Comparison of ENCODE assay signal across 9 cellular contexts in the genomic region with DNA sequence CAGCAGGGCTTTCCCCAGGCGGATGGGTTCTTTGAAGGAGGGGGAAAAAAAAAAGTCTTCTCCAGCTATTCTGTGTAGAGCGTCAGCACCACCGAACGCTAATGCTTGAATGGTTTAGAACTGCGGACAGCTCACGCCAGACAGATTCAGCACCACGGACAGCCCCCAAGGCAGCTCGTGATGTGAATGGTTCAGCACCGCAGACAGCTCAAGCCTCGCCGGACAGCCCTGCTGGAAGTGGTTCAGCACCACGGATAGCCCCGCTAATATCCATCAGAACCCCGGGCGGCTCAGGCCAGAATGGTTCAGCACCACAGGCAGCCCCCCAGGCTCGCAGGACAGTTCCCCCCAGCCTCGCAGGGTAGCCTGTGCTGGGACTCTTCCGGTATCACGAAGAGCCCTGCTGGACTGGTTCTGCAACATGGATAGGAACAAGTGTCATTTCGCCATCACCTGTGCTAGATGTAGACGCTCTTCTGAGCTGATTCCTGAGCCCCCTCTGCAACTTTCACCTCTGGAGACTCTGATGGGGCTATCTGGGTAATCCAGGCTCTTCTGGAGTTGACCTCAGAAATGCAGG. TPM values are rescaled to one million over a fixed set of nuclear protein-coding genes. Genes with fewer than 3 reads are reported as not detected.
DNase-seq lines count a peak whose midpoint lies in the region; ATAC-seq and TF ChIP-seq lines count a peak whose summit lies in the region.
"Had no signal": no experiment of that assay in that cellular context is flagged by ENCODE, and none has a peak within 500 bp of the region (broad histone marks: within the 10 kb centered on the region; RNA-seq: fewer than 3 reads in every experiment).

No MANE protein-coding gene starts in this region.

- H3K36me3 Mint-ChIP-seq in CD8-positive, alpha-beta T cell = peaks cover 12% of the 10 kb centered on the region
- H3K36me3 Mint-ChIP-seq in activated T-cell treated with anti-CD3 and anti-CD28 coated beads, Interleukin-2, amount 50 U/mL, for 72 hours (ENCODE audit: insufficient read depth in 2 of 2) = peaks cover 23 to 30% of the 10 kb centered on the region in 2 donors

- POLR2A ChIA-PET in CD8-positive, alpha-beta T cell (lab: Charles Lee) = no interaction called here

- H3K4me3 ChIP-seq in CD8-positive, alpha-beta T cell (ENCODE audit: low read depth, low read length) = no peak overlapping the region
- no peak overlapping the region for H3K4me3 ChIP-seq in Karpas-422 (ENCODE audit: low read length)
- no peak overlapping the region for H3K4me3 ChIP-seq in heart left ventricle

- H3K27ac ChIP-seq in CD8-positive, alpha-beta T cell (ENCODE audit: low read depth, low read length) = no peak overlapping the region
- H3K27ac ChIP-seq in Karpas-422 (ENCODE audit: low read length) = no peak overlapping the region
- no peak overlapping the region for H3K27ac ChIP-seq in heart left ventricle

- no peak for TF ChIP-seq CTCF in CD8-positive, alpha-beta T cell (IDR thresholded peaks at IDR 0.05)
- TF ChIP-seq CTCF in heart left ventricle (IDR thresholded peaks at IDR 0.05) = no peak

- no peak overlapping the region for H3K27ac Mint-ChIP-seq in CD8-positive, alpha-beta T cell
- H3K27ac Mint-ChIP-seq in activated T-cell treated with anti-CD3 and anti-CD28 coated beads, Interleukin-2, amount 50 U/mL, for 72 hours = no peak overlapping the region
- H3K27ac Mint-ChIP-seq: activated naive CD4-positive, alpha-beta T cell treated with anti-CD3 and anti-CD28 coated beads, Interleukin-2, amount 50 U/mL, for 24 hours had no signal

- H3K9ac ChIP-seq in Karpas-422 (ENCODE audit: low read length) = no peak overlapping the region

- intact Hi-C loops in CD8-positive, alpha-beta T cell (cut with DNase I, micrococcal nuclease) = no loop called here
- intact Hi-C loops in heart left ventricle (cut with DNase I) = no loop called here
- intact Hi-C loops in posterior vena cava (cut with DNase I) = no loop called here

- DNase-seq in CD8-positive, alpha-beta T cell = peak in 4 of 7 experiments; percentile 1 to 25 (median 10)
- DNase-seq in Karpas-422 (peak; percentile 93), heart left ventricle (peak; percentile 85 to 91 (median 87)), posterior vena cava (ENCODE audit: low spot score) (peak; percentile 91), NCI-H2171 treated with DMSO at 0.1 percent for 48 hours (lab: John Stamatoyannopoulos, UW) (no peak)
- DNase-seq in activated T-cell treated with anti-CD3 and anti-CD28 coated beads, Interleukin-2, amount 50 U/mL, for 72 hours = peak; percentile 41 to 59

- H3K9me2 ChIP-seq in Karpas-422 (replicated peaks; ENCODE audit: insufficient read depth, low read length) = no peaks in the 10 kb centered on the region

- no peak for TF ChIP-seq POLR2A in heart left ventricle (IDR thresholded peaks at IDR 0.05)

- peaks cover 14% of the 10 kb centered on the region for H3K9me3 ChIP-seq in CD8-positive, alpha-beta T cell (ENCODE audit: low read length)
- H3K9me3 ChIP-seq in Karpas-422 (ENCODE audit: low read length) = peaks cover 59% of the 10 kb centered on the region
- H3K9me3 ChIP-seq in heart left ventricle = peaks cover 0 to 80% (median 3%) of the 10 kb centered on the region in 12 donors

- no peaks in the 10 kb centered on the region for H3K79me2 ChIP-seq in Karpas-422 (ENCODE audit: low read length)

- H3K27me3 Mint-ChIP-seq in CD8-positive, alpha-beta T cell (ENCODE audit: low read depth) = peaks cover 11% of the 10 kb centered on the region
- H3K27me3 Mint-ChIP-seq in activated T-cell treated with anti-CD3 and anti-CD28 coated beads, Interleukin-2, amount 50 U/mL, for 72 hours (ENCODE audit: low read depth) = no peaks in the 10 kb centered on the region

- 9 to 15% (median 11%) methylated on average over 7 to 21 of the region's 21 CpGs for WGBS in heart left ventricle, 4 donors

- H3K27me3 ChIP-seq in CD8-positive, alpha-beta T cell (ENCODE audit: insufficient read depth, low read length) = no peaks in the 10 kb centered on the region
- H3K27me3 ChIP-seq in Karpas-422 (ENCODE audit: low read length) = no peaks in the 10 kb centered on the region
- H3K27me3 ChIP-seq in heart left ventricle = peaks cover 1 to 14% (median 6%) of the 10 kb centered on the region in 9 donors

- peaks cover 49% of the 10 kb centered on the region for H3K9me3 Mint-ChIP-seq in CD8-positive, alpha-beta T cell
- peaks cover 16 to 20% of the 10 kb centered on the region in 2 donors for H3K9me3 Mint-ChIP-seq in activated T-cell treated with anti-CD3 and anti-CD28 coated beads, Interleukin-2, amount 50 U/mL, for 72 hours

- H3K4me2 ChIP-seq in Karpas-422 (ENCODE audit: low read depth, low read length, poor library complexity, severe bottlenecking) = no peak overlapping the region

- ATAC-seq in CD8-positive, alpha-beta T cell = peak; percentile 31
- ATAC-seq in activated T-cell treated with anti-CD3 and anti-CD28 coated beads, Interleukin-2, amount 50 U/mL, for 72 hours (replicated peaks in 1 of 2) = peak in 1 of 2 donors; percentile 49
- peak; percentile 86 to 96 (median 95) for ATAC-seq in heart left ventricle
- ATAC-seq in HG02759 (IDR thresholded peaks at IDR 0.05; ENCODE audit: unreplicated experiment) = no peak
- ATAC-seq in GM21576 (IDR thresholded peaks at IDR 0.05; ENCODE audit: unreplicated experiment) = no peak

- H3K4me1 Mint-ChIP-seq in CD8-positive, alpha-beta T cell (ENCODE audit: low read depth) = no peaks in the 10 kb centered on the region
- no peaks in the 10 kb centered on the region for H3K4me1 Mint-ChIP-seq in activated T-cell treated with anti-CD3 and anti-CD28 coated beads, Interleukin-2, amount 50 U/mL, for 72 hours (ENCODE audit: low read depth)
- H3K4me1 Mint-ChIP-seq: activated naive CD4-positive, alpha-beta T cell treated with anti-CD3 and anti-CD28 coated beads, Interleukin-2, amount 50 U/mL, for 24 hours had no signal

- H2AFZ ChIP-seq in Karpas-422 (ENCODE audit: low read length) = no peak overlapping the region

- CTCF ChIA-PET in CD8-positive, alpha-beta T cell (lab: Charles Lee) = no interaction called here

- H3K4me1 ChIP-seq in CD8-positive, alpha-beta T cell (ENCODE audit: insufficient read depth, low read length) = no peaks in the 10 kb centered on the region
- H3K4me1 ChIP-seq in Karpas-422 (ENCODE audit: low read length) (no peaks in the 10 kb centered on the region), heart left ventricle (no peaks in the 10 kb centered on the region)

- no peaks in the 10 kb centered on the region for H4K20me1 ChIP-seq in Karpas-422 (ENCODE audit: insufficient read depth, low read depth, low read length)

- H3K4me3 Mint-ChIP-seq in CD8-positive, alpha-beta T cell = no peak overlapping the region
- H3K4me3 Mint-ChIP-seq in activated T-cell treated with anti-CD3 and anti-CD28 coated beads, Interleukin-2, amount 50 U/mL, for 72 hours = no peak overlapping the region
- H3K4me3 Mint-ChIP-seq: activated naive CD4-positive, alpha-beta T cell treated with anti-CD3 and anti-CD28 coated beads, Interleukin-2, amount 50 U/mL, for 24 hours had no signal

- H3K36me3 ChIP-seq in CD8-positive, alpha-beta T cell (ENCODE audit: insufficient read depth, low read length) = no peaks in the 10 kb centered on the region
- no peaks in the 10 kb centered on the region for H3K36me3 ChIP-seq in Karpas-422 (ENCODE audit: insufficient read depth, low read length)
- no peaks in the 10 kb centered on the region for H3K36me3 ChIP-seq in heart left ventricle

RNA-seq across cellular contexts. Expression of gene SMIM17, which starts 4.9 kb away (rescaled TPM):
- not detected for total RNA-seq in CD8-positive, alpha-beta T cell
- total RNA-seq in Karpas-422 (2014; rRNA removed; shearing (Covaris generic); ENCODE audit: low replicate concordance) = 0.19 and 0.32 TPM in 2 replicates
- total RNA-seq in activated T-cell treated with anti-CD3 and anti-CD28 coated beads, Interleukin-2, amount 50 U/mL, for 72 hours = under 1 TPM; 0.35 to 0.36 TPM
- total RNA-seq in heart left ventricle = under 1 TPM in 4 of 9 donors, not detected in 5; 0.25 to 0.72 (median 0.37) TPM
- polyA plus RNA-seq in heart left ventricle = under 1 TPM; 0.24 to 0.34 TPM
- total RNA-seq in posterior vena cava = under 1 TPM; 0.71 to 0.74 TPM

RNA-seq across cellular contexts. Expression of gene ZNF835, which starts 33.5 kb away (rescaled TPM):
- under 1 TPM; 0.46 to 0.75 TPM for total RNA-seq in CD8-positive, alpha-beta T cell
- not detected in 2 replicates for total RNA-seq in Karpas-422 (2014; rRNA removed; shearing (Covaris generic); ENCODE audit: low replicate concordance)
- total RNA-seq in activated T-cell treated with anti-CD3 and anti-CD28 coated beads, Interleukin-2, amount 50 U/mL, for 72 hours = 1 to 10 TPM in 1 of 2 donors, under 1 TPM in 1; 0.53 to 1.3 TPM
- total RNA-seq in heart left ventricle (10 to 100 TPM in 2 of 9 donors, 1 to 10 TPM in 7; 1.9 to 16.0 (median 5.0) TPM), posterior vena cava (1 to 10 TPM; 1.7 to 2.0 TPM)
- polyA plus RNA-seq in heart left ventricle = 1 to 10 TPM; 1.2 to 1.9 TPM

RNA-seq across cellular contexts. Expression of gene ZNF71, which starts 43.0 kb away (rescaled TPM):
- total RNA-seq in CD8-positive, alpha-beta T cell = 1 to 10 TPM; 2.4 to 2.8 TPM
- 16.4 and 23.2 TPM in 2 replicates for total RNA-seq in Karpas-422 (2014; rRNA removed; shearing (Covaris generic); ENCODE audit: low replicate concordance)
- 1 to 10 TPM; 5.8 to 6.9 TPM for total RNA-seq in activated T-cell treated with anti-CD3 and anti-CD28 coated beads, Interleukin-2, amount 50 U/mL, for 72 hours
- total RNA-seq in heart left ventricle (10 to 100 TPM in 1 of 9 donors, 1 to 10 TPM in 8; 5.3 to 15.3 (median 7.1) TPM), posterior vena cava (10 to 100 TPM in 1 of 2 donors, 1 to 10 TPM in 1; 8.4 to 11.1 TPM)
- 10 to 100 TPM in 1 of 2 donors, 1 to 10 TPM in 1; 3.6 to 10.2 TPM for polyA plus RNA-seq in heart left ventricle

Comparison
In these comparisons a context has a peak if more than half of its experiments do, and no peak if none do; other contexts are left out.
1. ATAC-seq: peak in CD8-positive, alpha-beta T cell (single experiment) and heart left ventricle (4 of 4); none in HG02759 (single experiment) and GM21576 (single experiment).